Comparison of ENCODE assay signal across 18 cellular contexts in the genomic region with DNA sequence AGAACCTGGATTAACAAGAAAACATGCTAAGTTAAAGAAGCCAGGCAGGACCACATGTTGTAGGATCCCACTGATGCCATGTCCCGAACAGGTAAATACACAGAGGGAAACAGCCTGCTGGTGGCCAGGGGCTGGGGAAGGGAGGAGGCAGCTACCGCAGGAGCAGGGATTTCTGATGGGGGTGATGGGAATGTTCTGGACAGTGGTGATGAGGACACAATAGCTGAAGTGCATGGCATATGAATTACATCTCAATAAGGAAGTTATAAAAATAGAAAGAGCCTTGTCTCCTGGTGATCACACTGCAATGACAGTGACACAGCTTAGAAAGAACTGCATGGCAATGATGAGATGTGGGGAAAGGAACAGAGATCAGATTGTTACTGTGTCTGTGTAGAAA. TPM values are rescaled to one million over a fixed set of nuclear protein-coding genes. Genes with fewer than 3 reads are reported as not detected.
A peak's percentile ranks its signal among the peaks of the same experiment; 100 is the strongest.
DNase-seq lines count a peak whose midpoint lies in the region; ATAC-seq and TF ChIP-seq lines count a peak whose summit lies in the region.
"Had no signal": no experiment of that assay in that cellular context is flagged by ENCODE, and none has a peak within 500 bp of the region (broad histone marks: within the 10 kb centered on the region; RNA-seq: fewer than 3 reads in every experiment).

No MANE protein-coding gene starts in this region.

- peak; percentile 43 to 68 for TF ChIP-seq POLR2A in gastrocnemius medialis (IDR thresholded peaks at IDR 0.05)

- no peak overlapping the region for H3K4me3 Mint-ChIP-seq in H9
- H3K4me3 Mint-ChIP-seq: activated naive CD8-positive, alpha-beta T cell; activated T-helper 1 cell treated with anti-CD3 and anti-CD28 coated beads, Interleukin-12 subunit alpha, Interleukin-12 subunit beta, Interleukin-2, Interleukin-4 antibody, amounts not matched to agents 30 ng/mL and 10 ng/mL and 1 ng/mL, durations not matched to agents 14 hours and 24 hours and 36 hours; memory B cell; natural killer cell had no signal

- H2BK12ac ChIP-seq in H9 (ENCODE audit: insufficient read length, low read depth, low read length): no peak overlapping the region

- WGBS in H9 (ENCODE audit: extremely low coverage, insufficient read length, low lambda C conversion rate): no CpG with 5 or more reads among the region's 2 CpGs

- H3K4ac ChIP-seq in H9 (ENCODE audit: low read depth, low read length): no peak overlapping the region

- no peaks in the 10 kb centered on the region for H3K27me3 Mint-ChIP-seq in H9 (ENCODE audit: low read depth)
- H3K27me3 Mint-ChIP-seq: activated naive CD8-positive, alpha-beta T cell had no signal

- no peak overlapping the region for H3K23ac ChIP-seq in H9 (ENCODE audit: insufficient read length, low read depth, low read length)

- no peak overlapping the region for H3T11ph ChIP-seq in H9 (ENCODE audit: low read length)

- H4K8ac ChIP-seq in H9 (replicated peaks; ENCODE audit: insufficient read length, low read depth, low read length): no peak overlapping the region

- peaks cover 13 to 25% of the 10 kb centered on the region in 2 experiments for H3K4me1 Mint-ChIP-seq in H9
- H3K4me1 Mint-ChIP-seq: memory B cell, natural killer cell had no signal

- no peak overlapping the region for H4K5ac ChIP-seq in H9 (ENCODE audit: insufficient read length, low read depth, low read length)

- H3K9me3 ChIP-seq in H9 (ENCODE audit: control insufficient read depth, low read depth, low read length): no peaks in the 10 kb centered on the region
- no peaks in the 10 kb centered on the region for H3K9me3 ChIP-seq in SJCRH30 (replicated peaks)
- no peaks in the 10 kb centered on the region for H3K9me3 ChIP-seq in left ventricle myocardium inferior (replicated peaks)
- no peaks in the 10 kb centered on the region for H3K9me3 ChIP-seq in gastrocnemius medialis
- H3K9me3 ChIP-seq: SJSA1 had no signal

- no peak overlapping the region for H2BK120ac ChIP-seq in H9 (ENCODE audit: low read depth, low read length, poor library complexity, severe bottlenecking)

- in situ Hi-C loops in gastrocnemius medialis (cut with MboI; ENCODE audit: low sequenced_read_pairs in 4 of 4): no loop called here

- H4K20me1 ChIP-seq in H9 (ENCODE audit: control insufficient read depth, insufficient read depth, insufficient read length): no peaks in the 10 kb centered on the region

- no peak overlapping the region for H2BK20ac ChIP-seq in H9 (ENCODE audit: low read depth, low read length, poor library complexity, severe bottlenecking)

- no peak overlapping the region for H4K91ac ChIP-seq in H9 (ENCODE audit: insufficient read length, low read depth, low read length)

- no peak overlapping the region for H3K56ac ChIP-seq in H9 (ENCODE audit: insufficient read length, low read depth, low read length)

- H3K18ac ChIP-seq in H9 (ENCODE audit: insufficient read length, low read depth, low read length): no peak overlapping the region

- peaks cover 0 to 10% (median 0%) of the 10 kb centered on the region in 3 experiments; a peak in 2 of 7 replicates for H3K36me3 Mint-ChIP-seq in H9 (ENCODE audit: insufficient read depth in 1 of 3, low read depth in 3 of 3)
- H3K36me3 Mint-ChIP-seq: activated naive CD8-positive, alpha-beta T cell; memory B cell; natural killer cell had no signal

- DNase-seq in H9 (no peak), SJCRH30 (no peak), left ventricle myocardium inferior (no peak), gastrocnemius medialis (peak; percentile 68 to 78), hippocampal formation (lab: John Stamatoyannopoulos, UW) (no peak), NCI-H510A treated with DMSO at 0.1 percent for 48 hours (lab: John Stamatoyannopoulos, UW) (no peak)
- DNase-seq: activated CD4-positive, alpha-beta T cell treated with anti-CD3 and anti-CD28 coated beads for 1 hour; natural killer cell; NCI-H1105 treated with DMSO at 0.1 percent for 48 hours; NCI-H526; stimulated activated CD4-positive, alpha-beta T cell treated with anti-CD3 and anti-CD28 coated beads, Interleukin-4, amount 100 ng/mL, for 4 hours; T-helper 2 cell had no signal

- H3K4me1 ChIP-seq in H9 (ENCODE audit: insufficient read depth, low read length) (no peaks in the 10 kb centered on the region), SJCRH30 (peaks cover 19% of the 10 kb centered on the region), left ventricle myocardium inferior (peaks cover 50% of the 10 kb centered on the region), gastrocnemius medialis (peaks cover 28 to 31% of the 10 kb centered on the region in 2 donors)
- H3K4me1 ChIP-seq: SJSA1 had no signal

- H3K4me3 ChIP-seq in SJCRH30 (no peak overlapping the region), left ventricle myocardium inferior (no peak overlapping the region), gastrocnemius medialis (no peak overlapping the region)
- H3K4me3 ChIP-seq: SJSA1 had no signal

- H3K4me2 ChIP-seq in H9 (ENCODE audit: insufficient read depth, insufficient read length, low read length): no peak overlapping the region
- H3K4me2 ChIP-seq: KMS-11 had no signal

- H3K27me3 ChIP-seq in H9 (ENCODE audit: insufficient read depth, low read length) (no peaks in the 10 kb centered on the region), SJCRH30 (no peaks in the 10 kb centered on the region), left ventricle myocardium inferior (ENCODE audit: low read depth) (no peaks in the 10 kb centered on the region), gastrocnemius medialis (no peaks in the 10 kb centered on the region)
- H3K27me3 ChIP-seq: SJSA1 had no signal

- H3K27ac ChIP-seq in H9 (ENCODE audit: insufficient read length, low read depth, low read length): no peak overlapping the region
- H3K27ac ChIP-seq in SJCRH30: 0 out of 2 replicates have a peak overlapping the region, but pooled peaks have one; percentile 3
- H3K27ac ChIP-seq in left ventricle myocardium inferior (replicated peaks): peak overlapping the region; percentile 83
- peak overlapping the region; percentile 86 to 99 (median 93) for H3K27ac ChIP-seq in gastrocnemius medialis
- H3K27ac ChIP-seq: KMS-11, SJSA1 had no signal

- no peak for TF ChIP-seq CTCF in H9 (conservative IDR thresholded peaks at IDR 0.05)
- no peak for TF ChIP-seq CTCF in left ventricle myocardium inferior (IDR thresholded peaks at IDR 0.05; ENCODE audit: borderline replicate concordance)
- no peak for TF ChIP-seq CTCF in gastrocnemius medialis (IDR thresholded peaks at IDR 0.05 in 4 of 5, conservative IDR thresholded peaks at IDR 0.05 in 1 of 5)

- H3K9ac ChIP-seq in H9 (ENCODE audit: extremely low read depth, insufficient read length, low read length): no peak overlapping the region
- H3K9ac ChIP-seq: KMS-11 had no signal

- peak overlapping the region; percentile 32 to 44 (median 37); a peak in 1 of 7 replicates for H3K27ac Mint-ChIP-seq in H9
- H3K27ac Mint-ChIP-seq: activated naive CD8-positive, alpha-beta T cell; activated T-helper 1 cell treated with anti-CD3 and anti-CD28 coated beads, Interleukin-12 subunit alpha, Interleukin-12 subunit beta, Interleukin-2, Interleukin-4 antibody, amounts not matched to agents 30 ng/mL and 10 ng/mL and 1 ng/mL, durations not matched to agents 14 hours and 24 hours and 36 hours; memory B cell; natural killer cell had no signal

- H3K79me1 ChIP-seq in H9 (ENCODE audit: insufficient read depth, low read depth, low read length, poor library complexity, severe bottlenecking): no peaks in the 10 kb centered on the region

- intact Hi-C loops in left ventricle myocardium inferior (cut with micrococcal nuclease): no loop called here
- intact Hi-C loops in gastrocnemius medialis (cut with DNase I; ENCODE audit: low total_unique reads): no loop called here

- H2AK5ac ChIP-seq in H9 (ENCODE audit: insufficient read length, low read length): no peak overlapping the region

- H3K36me3 ChIP-seq in SJCRH30 (no peaks in the 10 kb centered on the region), left ventricle myocardium inferior (peaks cover 17% of the 10 kb centered on the region), gastrocnemius medialis (peaks cover 0 to 10% of the 10 kb centered on the region in 2 donors)
- H3K36me3 ChIP-seq: SJSA1 had no signal

- H3K79me2 ChIP-seq in H9 (ENCODE audit: insufficient read depth, low read length): no peaks in the 10 kb centered on the region

- no peak overlapping the region for H3K14ac ChIP-seq in H9 (ENCODE audit: insufficient read depth, low read length)

- no peaks in the 10 kb centered on the region for H3K9me3 Mint-ChIP-seq in H9
- H3K9me3 Mint-ChIP-seq: activated T-helper 1 cell treated with anti-CD3 and anti-CD28 coated beads, Interleukin-12 subunit alpha, Interleukin-12 subunit beta, Interleukin-2, Interleukin-4 antibody, amounts not matched to agents 30 ng/mL and 10 ng/mL and 1 ng/mL, durations not matched to agents 14 hours and 24 hours and 36 hours; memory B cell; natural killer cell had no signal

- no peaks in the 10 kb centered on the region for H3K23me2 ChIP-seq in H9 (ENCODE audit: insufficient read length, low read depth, low read length, poor library complexity, severe bottlenecking)

- no peak overlapping the region for H2AFZ ChIP-seq in H9 (ENCODE audit: low read length)

- ATAC-seq in gastrocnemius medialis (peak; percentile 78 to 86), HG03196 (IDR thresholded peaks at IDR 0.05; ENCODE audit: unreplicated experiment) (no peak)
- ATAC-seq: natural killer cell had no signal

- no peak overlapping the region for H2BK5ac ChIP-seq in H9 (ENCODE audit: insufficient read length, low read length)

- H2BK15ac ChIP-seq in H9 (ENCODE audit: low read depth, low read length): no peak overlapping the region

RNA-seq across cellular contexts. Expression of gene SNRNP35, which starts 34.4 kb away (rescaled TPM):
- 16.3 and 16.5 TPM in 2 replicates for total RNA-seq in H9 (2021)
- 14.9 and 18.7 TPM in 2 replicates for total RNA-seq in SJCRH30 (2014; rRNA removed; shearing (Covaris generic))
- total RNA-seq in left ventricle myocardium inferior: 23.0 TPM
- total RNA-seq in gastrocnemius medialis: 10 to 100 TPM; 22.6 to 40.4 (median 23.5) TPM

RNA-seq across cellular contexts. Expression of gene RILPL1, which starts 41.2 kb away (rescaled TPM):
- total RNA-seq in H9 (2021) (7.9 and 8.1 TPM in 2 replicates), left ventricle myocardium inferior (89.7 TPM), gastrocnemius medialis (10 to 100 TPM; 33.4 to 65.3 (median 40.6) TPM)
- total RNA-seq in SJCRH30 (2014; rRNA removed; shearing (Covaris generic)): 6.8 and 8.5 TPM in 2 replicates

RNA-seq across cellular contexts. Expression of gene RILPL2, which starts 55.8 kb away (rescaled TPM):
- total RNA-seq in H9 (2021) (1.3 and 1.4 TPM in 2 replicates), left ventricle myocardium inferior (2.2 TPM), gastrocnemius medialis (1 to 10 TPM; 1.2 to 2.0 (median 1.7) TPM)
- 1.8 and 2.2 TPM in 2 replicates for total RNA-seq in SJCRH30 (2014; rRNA removed; shearing (Covaris generic))

Comparison
In these comparisons a context has a peak if more than half of its experiments do, and no peak if none do; other contexts are left out.
1. DNase-seq: peak in gastrocnemius medialis (2 of 2); none in H9 (single experiment), SJCRH30 (0 of 2), left ventricle myocardium inferior (single experiment), hippocampal formation (0 of 2) and NCI-H510A treated with DMSO at 0.1 percent for 48 hours (single experiment).